1 cellular context compared by ENCODE assay signal in genomic region chr1:183635606-183636333, GRCh38.
TF ChIP-seq lines count a peak whose summit lies in the region.

Gene ARPC5, minus strand, starts transcription at chr1:183635783. Its CDS starts 124 bp downstream, at chr1:183635659.

TF ChIP-seq in HepG2, 621 proteins besides CTCF, POLR2A, EP300 and RAD21 (continued from another document and continues in another):
- TF ChIP-seq ETV5 (CRISPR knock-in tag; IDR thresholded peaks at IDR 0.05; ENCODE audit: borderline replicate concordance) = peak; percentile 49; the same call in 1 of the 2 replicates
- TF ChIP-seq ZNF790 (CRISPR knock-in tag; IDR thresholded peaks at IDR 0.05; ENCODE audit: borderline replicate concordance) = no peak
- no peak for TF ChIP-seq ZMAT5 (CRISPR knock-in tag; IDR thresholded peaks at IDR 0.05; ENCODE audit: borderline replicate concordance, low read depth)
- no peak for TF ChIP-seq ZNF615 (CRISPR knock-in tag; IDR thresholded peaks at IDR 0.05; ENCODE audit: borderline replicate concordance)
- 0 out of 2 replicates have a peak, but pooled peaks have one; percentile 41 for TF ChIP-seq SIN3A (IDR thresholded peaks at IDR 0.05; ENCODE audit: borderline replicate concordance, low read depth, low read length)
- TF ChIP-seq ZNF138 (CRISPR knock-in tag; IDR thresholded peaks at IDR 0.05; ENCODE audit: low read depth) = no peak
- TF ChIP-seq PAXIP1 (CRISPR knock-in tag; conservative IDR thresholded peaks at IDR 0.05) = peak; percentile 53
- no peak; the same call in 1 of the 2 replicates for TF ChIP-seq ZBTB25 (CRISPR knock-in tag; IDR thresholded peaks at IDR 0.05)
- TF ChIP-seq ELF4 (CRISPR knock-in tag; IDR thresholded peaks at IDR 0.05; ENCODE audit: borderline replicate concordance) = peak; percentile 67; the same call in 1 of the 2 replicates
- no peak for TF ChIP-seq E2F2 (CRISPR knock-in tag; IDR thresholded peaks at IDR 0.05; ENCODE audit: borderline replicate concordance)
- TF ChIP-seq PBX3 (CRISPR knock-in tag; IDR thresholded peaks at IDR 0.05; ENCODE audit: borderline replicate concordance) = no peak
- TF ChIP-seq MTA3 (CRISPR knock-in tag; IDR thresholded peaks at IDR 0.05) = no peak
- TF ChIP-seq ZNF12 (CRISPR knock-in tag; IDR thresholded peaks at IDR 0.05) = no peak
- 0 out of 2 replicates have a peak, but pooled peaks have one; percentile 86 for TF ChIP-seq ZNF567 (CRISPR knock-in tag; IDR thresholded peaks at IDR 0.05; ENCODE audit: borderline replicate concordance)
- no peak for TF ChIP-seq REPIN1 (CRISPR knock-in tag; IDR thresholded peaks at IDR 0.05; ENCODE audit: borderline replicate concordance, low read depth)
- TF ChIP-seq ATRX (CRISPR knock-in tag; IDR thresholded peaks at IDR 0.05; ENCODE audit: borderline replicate concordance) = no peak
- no peak for TF ChIP-seq KDM3A (CRISPR knock-in tag; IDR thresholded peaks at IDR 0.05; ENCODE audit: low read depth)
- TF ChIP-seq SOX13 (IDR thresholded peaks at IDR 0.05) = no peak
- TF ChIP-seq SOX13 (CRISPR knock-in tag; conservative IDR thresholded peaks at IDR 0.05 in 1 of 2, IDR thresholded peaks at IDR 0.05 in 1 of 2) = no peak; a peak in 1 of 4 replicates
- no peak for TF ChIP-seq ZNF75D (CRISPR knock-in tag; IDR thresholded peaks at IDR 0.05; ENCODE audit: borderline replicate concordance)
- no peak for TF ChIP-seq SNRNP70 (IDR thresholded peaks at IDR 0.05; ENCODE audit: low read depth, low read length)
- no peak for TF ChIP-seq TBL1XR1 (IDR thresholded peaks at IDR 0.05; ENCODE audit: borderline replicate concordance, low read length, partially characterized antibody)
- TF ChIP-seq BRD4 (CRISPR knock-in tag; IDR thresholded peaks at IDR 0.05) = no peak; the same call in 1 of the 2 replicates
- TF ChIP-seq GABPA (IDR thresholded peaks at IDR 0.05; ENCODE audit: low read depth, low read length) = no peak; the same call in 1 of the 2 replicates
- peak; percentile 76 for TF ChIP-seq GABPA (CRISPR knock-in tag; IDR thresholded peaks at IDR 0.05; ENCODE audit: low read depth)
- TF ChIP-seq ZNF619 (CRISPR knock-in tag; IDR thresholded peaks at IDR 0.05) = 0 out of 2 replicates have a peak, but pooled peaks have one; percentile 49
- peak; percentile 92 for TF ChIP-seq ZMYM2 (CRISPR knock-in tag; IDR thresholded peaks at IDR 0.05)
- TF ChIP-seq ATF3 (CRISPR knock-in tag; IDR thresholded peaks at IDR 0.05) = no peak
- TF ChIP-seq ZNF563 (CRISPR knock-in tag; IDR thresholded peaks at IDR 0.05) = 0 out of 2 replicates have a peak, but pooled peaks have one; percentile 43
- peak; percentile 89 for TF ChIP-seq PHF8 (CRISPR knock-in tag; IDR thresholded peaks at IDR 0.05)
- no peak for TF ChIP-seq RARG (CRISPR knock-in tag; IDR thresholded peaks at IDR 0.05; ENCODE audit: low read depth)
- TF ChIP-seq MED1 (CRISPR knock-in tag; IDR thresholded peaks at IDR 0.05) = peak; percentile 61; the same call in 1 of the 2 replicates
- TF ChIP-seq NFYC (CRISPR knock-in tag; IDR thresholded peaks at IDR 0.05) = peak; percentile 72
- TF ChIP-seq ZNF878 (CRISPR knock-in tag; IDR thresholded peaks at IDR 0.05) = no peak; the same call in 1 of the 2 replicates
- TF ChIP-seq ZKSCAN1 (IDR thresholded peaks at IDR 0.05; ENCODE audit: low read length) = no peak
- TF ChIP-seq SNAI1 (CRISPR knock-in tag; IDR thresholded peaks at IDR 0.05; ENCODE audit: borderline replicate concordance) = peak; percentile 61; the same call in 1 of the 2 replicates
- TF ChIP-seq SOX5 (CRISPR knock-in tag; IDR thresholded peaks at IDR 0.05; ENCODE audit: borderline replicate concordance) = no peak
- TF ChIP-seq FOXP4 (CRISPR knock-in tag; IDR thresholded peaks at IDR 0.05) = peak; percentile 45; the same call in 1 of the 2 replicates
- TF ChIP-seq ZNF256 (CRISPR knock-in tag; conservative IDR thresholded peaks at IDR 0.05) = no peak
- no peak for TF ChIP-seq ZNF597 (CRISPR knock-in tag; IDR thresholded peaks at IDR 0.05)
- 0 out of 2 replicates have a peak, but pooled peaks have one; percentile 50 for TF ChIP-seq ZNF704 (CRISPR knock-in tag; IDR thresholded peaks at IDR 0.05; ENCODE audit: borderline replicate concordance)
- TF ChIP-seq CREM (IDR thresholded peaks at IDR 0.05) = no peak
- TF ChIP-seq CREM (CRISPR knock-in tag; IDR thresholded peaks at IDR 0.05) = no peak
- no peak for TF ChIP-seq IKZF1 (IDR thresholded peaks at IDR 0.05)
- TF ChIP-seq GPN1 (CRISPR knock-in tag; IDR thresholded peaks at IDR 0.05; ENCODE audit: borderline replicate concordance) = no peak
- peak; percentile 28; the same call in 1 of the 2 replicates for TF ChIP-seq NRL (CRISPR knock-in tag; IDR thresholded peaks at IDR 0.05; ENCODE audit: borderline replicate concordance)
- no peak for TF ChIP-seq ZBTB8A (CRISPR knock-in tag; IDR thresholded peaks at IDR 0.05; ENCODE audit: borderline replicate concordance, low read depth)
- TF ChIP-seq ELF1 (CRISPR knock-in tag; IDR thresholded peaks at IDR 0.05) = peak; percentile 88
- TF ChIP-seq RXRB (CRISPR knock-in tag; IDR thresholded peaks at IDR 0.05; ENCODE audit: borderline replicate concordance) = peak; percentile 28; the same call in 1 of the 2 replicates
- TF ChIP-seq TIGD3 (CRISPR knock-in tag; IDR thresholded peaks at IDR 0.05; ENCODE audit: borderline replicate concordance) = no peak
